In genomic region chr18:57737661-57738060, GRCh38 we compare ENCODE assay signal across 8 cellular contexts.
DNase-seq lines count a peak whose midpoint lies in the region; ATAC-seq and TF ChIP-seq lines count a peak whose summit lies in the region.

No MANE protein-coding gene starts in this region.

- H3K4me3 ChIP-seq in fibroblast of mammary gland (ENCODE audit: control insufficient read depth, low read depth, low read length) (peak overlapping the region; percentile 26), SJCRH30 (no peak overlapping the region)

- H3K4me1 ChIP-seq in SJCRH30, result no peaks in the 10 kb centered on the region

- POLR2A ChIA-PET in RWPE1 (lab: Yijun Ruan, JAX; ENCODE audit: low non-redundant PET), result no interaction called here

- H3K27ac Mint-ChIP-seq in osteocyte (ENCODE audit: unreplicated experiment), result peak overlapping the region; percentile 79

- H3K36me3 ChIP-seq in SJCRH30, result no peaks in the 10 kb centered on the region

- no peaks in the 10 kb centered on the region for H3K9me3 Mint-ChIP-seq in osteocyte (ENCODE audit: unreplicated experiment)

- H3K9me3 ChIP-seq in SJCRH30 (replicated peaks), result no peaks in the 10 kb centered on the region

- TF ChIP-seq CTCF in RWPE1 (conservative IDR thresholded peaks at IDR 0.05; ENCODE audit: low read depth), result no peak
- TF ChIP-seq CTCF in fibroblast of mammary gland (conservative IDR thresholded peaks at IDR 0.05; ENCODE audit: control insufficient read depth, insufficient read depth, low read depth, low read length), result no peak
- TF ChIP-seq CTCF in osteocyte (IDR thresholded peaks at IDR 0.05), result no peak

- H3K4me1 Mint-ChIP-seq in osteocyte (ENCODE audit: unreplicated experiment), result peaks cover 20% of the 10 kb centered on the region

- H3K4me3 Mint-ChIP-seq in osteocyte (ENCODE audit: unreplicated experiment), result peak overlapping the region; percentile 34

- H3K36me3 Mint-ChIP-seq in osteocyte (ENCODE audit: unreplicated experiment), result peaks cover 5% of the 10 kb centered on the region

- ATAC-seq in GM18502 (IDR thresholded peaks at IDR 0.05; ENCODE audit: poor library complexity, unreplicated experiment), result no peak

- H3K27ac ChIP-seq in RWPE1 (peak overlapping the region; percentile 46), SJCRH30 (no peak overlapping the region)

- no peaks in the 10 kb centered on the region for H3K27me3 Mint-ChIP-seq in osteocyte (ENCODE audit: unreplicated experiment)

- peak; percentile 97 for DNase-seq in CD1c-positive myeloid dendritic cell (ENCODE audit: extremely low spot score)
- DNase-seq in RWPE1 (ENCODE audit: low spot score), result peak; percentile 48
- DNase-seq in fibroblast of mammary gland (ENCODE audit: low read depth), result peak; percentile 99
- no peak for DNase-seq in osteocyte (ENCODE audit: extremely low spot score, unreplicated experiment)
- no peak for DNase-seq in NCI-H526 (lab: John Stamatoyannopoulos, UW)
- DNase-seq in SJCRH30, result no peak
- DNase-seq in cerebellar nuclear complex (lab: John Stamatoyannopoulos, UW), result no peak

- H3K27me3 ChIP-seq in SJCRH30, result no peaks in the 10 kb centered on the region

- CTCF ChIA-PET in RWPE1 (lab: Yijun Ruan, JAX), result interaction anchor here (0.6 kb wide), 1 partner anchor 142 kb away, joined by 3 read pairs; no protein-coding TSS in a partner anchor

Comparison
In these comparisons a context has a peak if more than half of its experiments do, and no peak if none do; other contexts are left out.
1. DNase-seq: peak in CD1c-positive myeloid dendritic cell (single experiment), RWPE1 (single experiment) and fibroblast of mammary gland (single experiment); none in osteocyte (single experiment), NCI-H526 (0 of 2), SJCRH30 (0 of 2) and cerebellar nuclear complex (0 of 2).